ENCODE assay signal across 13 cellular contexts in genomic region chr1:65959896-65960295, GRCh38.
A peak's percentile ranks its signal among the peaks of the same experiment; 100 is the strongest.
DNase-seq lines count a peak whose midpoint lies in the region; ATAC-seq and TF ChIP-seq lines count a peak whose summit lies in the region.
"Had no signal": no experiment of that assay in that cellular context is flagged by ENCODE, and none has a peak within 500 bp of the region (broad histone marks: within the 10 kb centered on the region; RNA-seq: fewer than 3 reads in every experiment).

No MANE protein-coding gene starts in this region.

- ATAC-seq in HG02840 (IDR thresholded peaks at IDR 0.05; ENCODE audit: low FRiP score, unreplicated experiment): no peak
- ATAC-seq: activated CD4-positive, CD25-positive, alpha-beta regulatory T cell treated with anti-CD3 and anti-CD28 coated beads, Interleukin-2, amount 50 U/mL, for 24 hours had no signal

- H3K9me2 ChIP-seq in OCI-LY1 (ENCODE audit: low read depth, low read length): no peaks in the 10 kb centered on the region

- H3K36me3 ChIP-seq in OCI-LY1 (ENCODE audit: insufficient read depth, low read length): no peaks in the 10 kb centered on the region
- H3K36me3 ChIP-seq in adipocyte (ENCODE audit: control insufficient read depth, insufficient read depth, low read length, severe bottlenecking): no peaks in the 10 kb centered on the region
- H3K36me3 ChIP-seq in stomach: no peaks in the 10 kb centered on the region
- no peaks in the 10 kb centered on the region for H3K36me3 ChIP-seq in testis (ENCODE audit: low read depth, missing control alignments)
- H3K36me3 ChIP-seq in ascending aorta: no peaks in the 10 kb centered on the region

- 0 out of 2 replicates have a peak overlapping the region, but pooled peaks have one; percentile 22 for H3K4me2 ChIP-seq in OCI-LY1 (ENCODE audit: low read length)

- H3F3A ChIP-seq in OCI-LY1 (ENCODE audit: insufficient read depth, low read length): no peaks in the 10 kb centered on the region

- TF ChIP-seq POLR2A in stomach (IDR thresholded peaks at IDR 0.05) (no peak), testis (IDR thresholded peaks at IDR 0.05) (no peak)

- TF ChIP-seq EP300 in stomach (IDR thresholded peaks at IDR 0.05): no peak

- no peaks in the 10 kb centered on the region for H3K27me3 ChIP-seq in OCI-LY1 (ENCODE audit: insufficient read depth, low read length)
- no peaks in the 10 kb centered on the region for H3K27me3 ChIP-seq in adipocyte (replicated peaks; ENCODE audit: control insufficient read depth, insufficient read depth, low read length)
- no peaks in the 10 kb centered on the region for H3K27me3 ChIP-seq in stomach
- H3K27me3 ChIP-seq in testis: no peaks in the 10 kb centered on the region
- H3K27me3 ChIP-seq in ascending aorta: no peaks in the 10 kb centered on the region

- DNase-seq in adipocyte (ENCODE audit: low read depth) (peak; percentile 33), iris pigment epithelial cell (ENCODE audit: low read depth) (peak; percentile 50), stomach (peak; percentile 28), testis (no peak), ascending aorta (ENCODE audit: low spot score in 2 of 2) (no peak), NCI-H1105 treated with DMSO at 0.1 percent for 48 hours (lab: John Stamatoyannopoulos, UW) (no peak)
- DNase-seq: AML-193, anterior cingulate cortex, NCI-H2171 treated with DMSO at 0.1 percent for 48 hours, RPMI8226 had no signal

- H3K9me3 ChIP-seq in OCI-LY1 (ENCODE audit: low read length) (no peaks in the 10 kb centered on the region), adipocyte (ENCODE audit: control insufficient read depth, low read length) (no peaks in the 10 kb centered on the region), stomach (no peaks in the 10 kb centered on the region), testis (no peaks in the 10 kb centered on the region), ascending aorta (no peaks in the 10 kb centered on the region)

- TF ChIP-seq CTCF in OCI-LY1 (IDR thresholded peaks at IDR 0.05; ENCODE audit: low read length): no peak
- no peak for TF ChIP-seq CTCF in stomach (IDR thresholded peaks at IDR 0.05)
- TF ChIP-seq CTCF in testis (IDR thresholded peaks at IDR 0.05): no peak
- no peak for TF ChIP-seq CTCF in ascending aorta (IDR thresholded peaks at IDR 0.05)

- peaks cover 45% of the 10 kb centered on the region for H3K4me1 ChIP-seq in OCI-LY1 (ENCODE audit: insufficient read depth, low read length, severe bottlenecking)
- H3K4me1 ChIP-seq in adipocyte (ENCODE audit: control insufficient read depth, insufficient read depth, low read length): peaks cover 7% of the 10 kb centered on the region
- H3K4me1 ChIP-seq in stomach: peaks cover 0 to 10% (median 4%) of the 10 kb centered on the region in 4 donors
- H3K4me1 ChIP-seq in testis: no peaks in the 10 kb centered on the region
- H3K4me1 ChIP-seq in ascending aorta: no peaks in the 10 kb centered on the region

- H2AFZ ChIP-seq in OCI-LY1 (ENCODE audit: low read length): 0 out of 2 replicates have a peak overlapping the region, but pooled peaks have one; percentile 32

- H3K9ac ChIP-seq in OCI-LY1 (ENCODE audit: low read length) (no peak overlapping the region), adipocyte (ENCODE audit: low read length) (no peak overlapping the region)

- H4K20me1 ChIP-seq in OCI-LY1 (ENCODE audit: insufficient read depth, low read length): no peaks in the 10 kb centered on the region

- H3K27ac ChIP-seq in OCI-LY1 (ENCODE audit: low read depth, low read length, poor library complexity, severe bottlenecking): peak overlapping the region; percentile 43
- peak overlapping the region in 1 of 5 donors; percentile 57 for H3K27ac ChIP-seq in stomach
- H3K27ac ChIP-seq in testis: no peak overlapping the region
- no peak overlapping the region for H3K27ac ChIP-seq in ascending aorta

- intact Hi-C loops in stomach (cut with DNase I; ENCODE audit: low total_unique reads): loop anchor here (5.0 to 10.0 kb wide), 2 partner anchors 282 to 485 kb away; no protein-coding TSS in a partner anchor
- intact Hi-C loops in testis (cut with DNase I; ENCODE audit: low total_unique reads): loop anchor here (5.0 kb wide), 1 partner anchor 282 kb away; no protein-coding TSS in a partner anchor
- intact Hi-C loops in ascending aorta (cut with DNase I): loop anchor here (1.0 to 10.0 kb wide), 3 partner anchors 282 to 775 kb away; no protein-coding TSS in a partner anchor

- 23 to 48% (median 31%) methylated on average over 6 of the region's 6 CpGs for WGBS in stomach, 5 donors
- 47 to 49% methylated on average over 6 of the region's 6 CpGs for WGBS in testis, 2 donors

- H3K4me3 ChIP-seq in OCI-LY1 (ENCODE audit: low read depth, low read length, poor library complexity, severe bottlenecking) (no peak overlapping the region), adipocyte (ENCODE audit: low read length) (peak overlapping the region; percentile 43), stomach (no peak overlapping the region), testis (no peak overlapping the region), ascending aorta (no peak overlapping the region)

- H3K79me2 ChIP-seq in OCI-LY1 (ENCODE audit: insufficient read depth, low read length): no peaks in the 10 kb centered on the region

Comparison
In these comparisons a context has a peak if more than half of its experiments do, and no peak if none do; other contexts are left out.
1. DNase-seq: peak in adipocyte (single experiment), iris pigment epithelial cell (single experiment) and stomach (single experiment); none in testis (single experiment), ascending aorta (0 of 2) and NCI-H1105 treated with DMSO at 0.1 percent for 48 hours (single experiment).